ENCODE assay signal across 8 cellular contexts in the genomic region with DNA sequence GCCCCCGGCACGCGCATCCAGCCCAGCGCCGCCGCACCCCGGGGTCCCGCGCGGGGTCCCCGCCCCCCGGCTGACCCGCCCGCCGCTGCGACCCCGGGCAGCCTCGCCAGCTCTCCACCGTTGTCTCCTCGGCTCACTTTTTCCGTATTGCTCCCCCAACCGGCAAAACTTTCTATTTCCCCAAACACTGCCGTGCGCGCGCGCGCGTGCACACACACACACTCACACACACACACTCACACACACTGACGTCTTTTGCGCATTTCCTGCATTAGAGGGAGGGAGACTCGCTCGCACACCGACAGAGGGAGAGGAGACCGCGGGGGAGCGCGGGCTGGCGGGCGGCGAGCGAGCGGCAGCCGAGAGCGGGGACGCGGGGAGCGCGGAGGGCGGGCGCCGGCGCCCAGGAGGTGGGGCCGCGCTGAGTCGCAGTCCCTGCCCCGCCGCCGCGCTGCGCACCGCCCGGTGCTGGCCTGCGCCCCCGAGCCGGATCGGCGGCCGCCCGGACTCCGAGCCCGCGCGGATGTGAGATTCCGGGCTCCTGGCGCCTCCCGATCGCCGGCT. TPM values are rescaled to one million over a fixed set of nuclear protein-coding genes. Genes with fewer than 3 reads are reported as not detected.
DNase-seq lines count a peak whose midpoint lies in the region; ATAC-seq and TF ChIP-seq lines count a peak whose summit lies in the region.

No MANE protein-coding gene starts in this region.

- peaks cover 15% of the 10 kb centered on the region for H3K27me3 Mint-ChIP-seq in activated CD4-positive, alpha-beta T cell treated with anti-CD3 and anti-CD28 coated beads, Interleukin-2, amount 10 ng/mL, durations not matched to agents 24 days and 14 days

- H3K36me3 ChIP-seq in BE2C, result peaks cover 8% of the 10 kb centered on the region

- peak overlapping the region; percentile 100 for H3K27ac Mint-ChIP-seq in activated CD4-positive, alpha-beta T cell treated with anti-CD3 and anti-CD28 coated beads, Interleukin-2, amount 10 ng/mL, durations not matched to agents 24 days and 14 days

- peak overlapping the region; percentile 100 for H3K4me3 Mint-ChIP-seq in activated CD4-positive, alpha-beta T cell treated with anti-CD3 and anti-CD28 coated beads, Interleukin-2, amount 10 ng/mL, durations not matched to agents 24 days and 14 days

- peak; percentile 73 for ATAC-seq in GM19025 (IDR thresholded peaks at IDR 0.05; ENCODE audit: low read depth, unreplicated experiment)
- ATAC-seq in HG03280 (IDR thresholded peaks at IDR 0.05; ENCODE audit: unreplicated experiment), result peak; percentile 77
- peak; percentile 78 for ATAC-seq in left lobe of liver

- TF ChIP-seq CTCF in BE2C (IDR thresholded peaks at IDR 0.05; ENCODE audit: low read depth, low read length) (peak; percentile 53; the same call in 1 of the 2 replicates), coronary artery (IDR thresholded peaks at IDR 0.05) (no peak)

- H3K9me3 ChIP-seq in BE2C, result no peaks in the 10 kb centered on the region

- no peaks in the 10 kb centered on the region for H3K9me3 Mint-ChIP-seq in activated CD4-positive, alpha-beta T cell treated with anti-CD3 and anti-CD28 coated beads, Interleukin-2, amount 10 ng/mL, durations not matched to agents 24 days and 14 days

- H3K27me3 ChIP-seq in BE2C, result no peaks in the 10 kb centered on the region

- peak overlapping the region; percentile 99 for H3K27ac ChIP-seq in coronary artery

- DNase-seq in BE2C, result peak; percentile 95
- DNase-seq in NCI-H524 (lab: John Stamatoyannopoulos, UW), result peak; percentile 73 to 82
- DNase-seq in activated CD4-positive, alpha-beta T cell treated with anti-CD3 and anti-CD28 coated beads, Interleukin-2, amount 10 ng/mL, durations not matched to agents 24 days and 14 days, result peak; percentile 98
- DNase-seq in coronary artery (ENCODE audit: low spot score), result peak; percentile 96
- peak; percentile 96 for DNase-seq in left lobe of liver (ENCODE audit: low spot score)
- peak; percentile 87 for DNase-seq in stimulated activated CD4-positive, alpha-beta T cell treated with anti-CD3 and anti-CD28 coated beads, Interleukin-1b, Interleukin-23, amount 100 ng/mL, for 48 hours

- H3K4me3 ChIP-seq in BE2C (ENCODE audit: low read depth, low read length) (peak overlapping the region; percentile 88), coronary artery (peak overlapping the region; percentile 89)

- peaks cover 10% of the 10 kb centered on the region for H3K4me1 ChIP-seq in BE2C

- intact Hi-C loops in activated CD4-positive, alpha-beta T cell treated with anti-CD3 and anti-CD28 coated beads, Interleukin-2, amount 10 ng/mL, durations not matched to agents 24 days and 14 days (cut with micrococcal nuclease), result loop anchor here (1.0 to 2.0 kb wide), 2 partner anchors 40 to 83 kb away; a partner anchor contains a TSS

- peaks cover 2% of the 10 kb centered on the region for H3K36me3 Mint-ChIP-seq in activated CD4-positive, alpha-beta T cell treated with anti-CD3 and anti-CD28 coated beads, Interleukin-2, amount 10 ng/mL, durations not matched to agents 24 days and 14 days (ENCODE audit: low read depth)

- peaks cover 28% of the 10 kb centered on the region for H3K4me1 Mint-ChIP-seq in activated CD4-positive, alpha-beta T cell treated with anti-CD3 and anti-CD28 coated beads, Interleukin-2, amount 10 ng/mL, durations not matched to agents 24 days and 14 days

RNA-seq across cellular contexts. Expression of a gene that starts 0.5 kb away (rescaled TPM):
- 34.0 TPM for polyA plus RNA-seq in BE2C (2012; ENCODE audit: insufficient read depth, insufficient read length, low read depth)
- total RNA-seq in activated CD4-positive, alpha-beta T cell treated with anti-CD3 and anti-CD28 coated beads, Interleukin-2, amount 10 ng/mL, durations not matched to agents 24 days and 14 days, result 11.2 and 13.5 TPM in 2 replicates
- total RNA-seq in left lobe of liver, result 8.4 TPM

RNA-seq across cellular contexts. Expression of a gene that starts 39.9 kb away (rescaled TPM):
- polyA plus RNA-seq in BE2C (2012; ENCODE audit: insufficient read depth, insufficient read length, low read depth), result 4.1 TPM
- 14.5 and 18.9 TPM in 2 replicates for total RNA-seq in activated CD4-positive, alpha-beta T cell treated with anti-CD3 and anti-CD28 coated beads, Interleukin-2, amount 10 ng/mL, durations not matched to agents 24 days and 14 days
- total RNA-seq in left lobe of liver, result 7.1 TPM

Comparison
In these comparisons a context has a peak if more than half of its experiments do, and no peak if none do; other contexts are left out.
1. Peak in every context shown above with its lines: DNase-seq, ATAC-seq, H3K4me3 ChIP-seq and H3K27ac ChIP-seq.